ENCODE assay signal across 1 cellular context in the genomic region with DNA sequence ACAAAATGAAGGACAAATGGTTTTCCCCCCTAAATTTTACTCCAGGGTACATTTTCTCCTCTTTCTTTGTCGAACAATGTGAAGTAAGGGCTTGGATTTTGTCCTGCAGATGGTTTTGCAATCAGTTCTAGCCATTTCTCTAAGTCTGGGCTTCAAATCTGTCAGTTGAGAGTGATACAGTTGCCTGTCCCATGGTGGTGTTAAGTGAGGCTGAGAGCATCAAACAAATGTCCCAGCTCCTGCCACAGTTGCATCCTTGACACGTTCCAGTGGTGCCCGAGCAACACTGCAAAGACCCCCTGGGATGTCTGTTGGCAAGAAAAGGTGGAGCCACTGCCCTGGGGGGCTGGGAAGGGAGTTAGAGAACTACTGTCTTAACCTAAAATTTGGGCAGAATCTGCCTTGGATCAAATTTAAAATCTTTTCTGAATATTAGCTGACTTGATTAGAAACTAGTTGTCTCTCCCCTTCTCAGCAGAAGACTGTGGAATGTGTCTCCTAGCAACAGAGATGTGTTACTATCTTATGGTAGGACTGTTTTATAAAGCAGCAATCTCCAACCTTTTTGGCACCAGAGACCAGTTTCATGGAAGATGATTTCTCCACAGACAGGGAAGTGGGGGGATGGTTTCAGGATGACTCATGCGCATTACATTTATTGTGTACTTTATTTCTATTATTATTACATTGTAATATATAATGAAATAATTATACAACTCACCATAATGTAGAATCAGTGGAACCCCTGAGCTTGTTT.
TF ChIP-seq lines count a peak whose summit lies in the region.

No MANE protein-coding gene starts in this region.

TF ChIP-seq in HEK293T, 16 proteins besides CTCF, POLR2A, EP300 and RAD21 (continued from another document):
- TF ChIP-seq FOXA1 (IDR thresholded peaks at IDR 0.05) (no peak), FOXK2 (IDR thresholded peaks at IDR 0.05) (no peak)
- TF ChIP-seq, protein P1, sequence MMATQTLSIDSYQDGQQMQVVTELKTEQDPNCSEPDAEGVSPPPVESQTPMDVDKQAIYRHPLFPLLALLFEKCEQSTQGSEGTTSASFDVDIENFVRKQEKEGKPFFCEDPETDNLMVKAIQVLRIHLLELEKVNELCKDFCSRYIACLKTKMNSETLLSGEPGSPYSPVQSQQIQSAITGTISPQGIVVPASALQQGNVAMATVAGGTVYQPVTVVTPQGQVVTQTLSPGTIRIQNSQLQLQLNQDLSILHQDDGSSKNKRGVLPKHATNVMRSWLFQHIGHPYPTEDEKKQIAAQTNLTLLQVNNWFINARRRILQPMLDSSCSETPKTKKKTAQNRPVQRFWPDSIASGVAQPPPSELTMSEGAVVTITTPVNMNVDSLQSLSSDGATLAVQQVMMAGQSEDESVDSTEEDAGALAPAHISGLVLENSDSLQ (IDR thresholded peaks at IDR 0.05), result no peak
